Comparison of ENCODE assay signal across 21 cellular contexts in genomic region chr1:4467241-4467640, GRCh38.
"Had no signal": no experiment of that assay in that cellular context is flagged by ENCODE, and none has a peak within 500 bp of the region (broad histone marks: within the 10 kb centered on the region; RNA-seq: fewer than 3 reads in every experiment).

No MANE protein-coding gene starts in this region.

- ATAC-seq: effector memory CD8-positive, alpha-beta T cell; esophagus mucosa; gastrocnemius medialis; heart right ventricle; left cardiac atrium; left lung; left ventricle myocardium superior; lower lobe of right lung had no signal

- H3K27ac Mint-ChIP-seq: dendritic cell treated with granulocyte-macrophage colony-stimulating factor and Interleukin-4, amounts not matched to agents 40 ng/mL and 50 ng/mL, for 4 days; effector memory CD8-positive, alpha-beta T cell; endodermal cell had no signal

- H3K4me3 Mint-ChIP-seq: dendritic cell treated with granulocyte-macrophage colony-stimulating factor and Interleukin-4, amounts not matched to agents 40 ng/mL and 50 ng/mL, for 4 days; effector memory CD8-positive, alpha-beta T cell; endodermal cell had no signal

- DNase-seq: colonic mucosa; cortex of kidney; effector CD8-positive, alpha-beta T cell; effector memory CD8-positive, alpha-beta T cell; endodermal cell; erythroblast; esophagus squamous epithelium; foreskin fibroblast; foreskin melanocyte; gastrocnemius medialis; glutamatergic neuron; heart right ventricle; hippocampal formation; left cardiac atrium; left lung; left ventricle myocardium superior; lower lobe of right lung; mesenchymal stem cell; midbrain had no signal

- H3K27me3 Mint-ChIP-seq: dendritic cell treated with granulocyte-macrophage colony-stimulating factor and Interleukin-4, amounts not matched to agents 40 ng/mL and 50 ng/mL, for 4 days had no signal

- H3K4me1 Mint-ChIP-seq: endodermal cell had no signal

- H3K9me3 Mint-ChIP-seq: dendritic cell treated with granulocyte-macrophage colony-stimulating factor and Interleukin-4, amounts not matched to agents 40 ng/mL and 50 ng/mL, for 4 days; effector memory CD8-positive, alpha-beta T cell; endodermal cell had no signal
